ENCODE assay signal across 18 cellular contexts in the genomic region with DNA sequence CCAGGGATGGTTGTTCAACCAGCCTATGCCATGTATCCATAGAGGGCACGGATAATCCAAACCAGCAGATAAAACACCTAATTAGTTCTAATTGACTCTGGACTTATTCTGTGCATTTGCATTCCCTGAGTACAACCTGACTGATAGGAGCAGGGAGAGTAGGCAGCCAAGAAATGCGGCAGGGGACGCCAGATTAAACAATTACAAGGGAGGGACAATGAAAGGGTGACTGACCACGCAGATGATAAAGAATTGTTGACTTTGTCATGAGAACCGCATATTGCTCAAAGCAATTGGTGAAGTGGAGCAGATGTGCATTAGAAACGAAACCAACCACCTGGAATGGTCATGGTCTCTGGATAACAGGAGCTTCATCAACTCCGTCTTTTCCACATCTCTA.
DNase-seq lines count a peak whose midpoint lies in the region; ATAC-seq and TF ChIP-seq lines count a peak whose summit lies in the region.
"Had no signal": no experiment of that assay in that cellular context is flagged by ENCODE, and none has a peak within 500 bp of the region (broad histone marks: within the 10 kb centered on the region; RNA-seq: fewer than 3 reads in every experiment).

No MANE protein-coding gene starts in this region.

- intact Hi-C loops in left cardiac atrium (cut with DNase I): loop anchor here in 1 of 2 donors (10.0 kb wide), 1 partner anchor 350 kb away; no protein-coding TSS in a partner anchor

- no peak overlapping the region for H3K4me3 ChIP-seq in LNCaP clone FGC (ENCODE audit: low read depth, low read length)

- TF ChIP-seq CTCF in LNCaP clone FGC (IDR thresholded peaks at IDR 0.05; ENCODE audit: control insufficient read depth, extremely low read depth, insufficient read depth) (peak; percentile 22; the same call in 1 of the 2 replicates), VCaP (conservative IDR thresholded peaks at IDR 0.05) (peak; percentile 21)

- DNase-seq in NCI-H1417 (lab: John Stamatoyannopoulos, UW) (peak in 2 of 3 experiments; percentile 15 to 21), NCI-H1417 treated with DMSO at 0.1 percent for 48 hours (lab: John Stamatoyannopoulos, UW) (no peak), LNCaP clone FGC (ENCODE audit: low read depth) (no peak), left lobe of liver (ENCODE audit: low spot score) (no peak), globus pallidus (ENCODE audit: low spot score) (no peak), left cardiac atrium (no peak)
- DNase-seq: AML-193; CD8-positive, alpha-beta T cell; EL; GF-D8; Karpas-422; NCI-H1436 treated with DMSO at 0.1 percent for 48 hours; NCI-H1930; NCI-H446 treated with DMSO at 0.1 percent for 48 hours; NCI-H82; OCI-M1; Right ventricle myocardium superior had no signal

- H3K27ac ChIP-seq in VCaP: no peak overlapping the region

- ATAC-seq in left lobe of liver (peak; percentile 38), left cardiac atrium (no peak)
- ATAC-seq: CD8-positive, alpha-beta T cell had no signal

Comparison
In these comparisons a context has a peak if more than half of its experiments do, and no peak if none do; other contexts are left out.
1. DNase-seq: peak in NCI-H1417 (2 of 3); none in NCI-H1417 treated with DMSO at 0.1 percent for 48 hours (single experiment), LNCaP clone FGC (single experiment), left lobe of liver (single experiment), globus pallidus (single experiment) and left cardiac atrium (single experiment).